8 cellular contexts compared by ENCODE assay signal in the genomic region with DNA sequence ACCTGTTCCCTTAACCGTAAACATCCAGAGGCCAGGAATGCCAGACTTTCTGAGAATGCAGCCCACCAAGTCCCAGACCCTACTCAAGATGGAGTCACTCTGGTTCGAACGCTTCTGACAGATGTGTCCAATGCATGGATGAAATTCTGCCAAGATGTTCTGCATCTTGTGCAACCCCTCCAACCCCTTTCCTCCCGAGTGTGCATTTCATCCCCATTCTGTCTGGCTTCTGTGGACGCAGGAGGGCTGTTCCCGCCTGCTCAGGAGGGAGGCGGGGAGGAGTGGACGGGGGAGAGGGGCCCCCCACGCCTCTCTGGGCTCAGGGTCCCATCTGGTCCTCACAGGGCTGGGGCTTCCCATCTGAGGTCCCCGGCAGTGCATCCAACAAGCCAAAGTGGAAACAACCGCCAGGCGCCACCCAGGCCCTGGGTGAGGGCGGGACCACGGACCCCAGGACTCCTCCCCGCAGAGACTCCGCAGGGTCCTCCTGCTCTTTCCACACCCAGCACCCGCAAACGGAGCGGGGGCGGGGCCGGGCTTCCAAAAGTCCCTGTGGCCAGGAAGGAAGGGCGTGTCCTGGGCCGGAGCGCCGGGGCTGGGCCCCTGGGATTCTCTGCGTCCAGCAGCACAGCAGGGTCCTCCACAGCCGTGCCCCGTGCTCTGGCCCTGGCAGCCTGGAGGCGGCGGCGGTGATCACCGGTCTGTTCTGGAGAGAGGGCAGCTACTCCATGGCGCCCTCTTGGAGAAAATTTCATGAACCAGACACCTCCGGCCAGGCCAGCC. TPM values are rescaled to one million over a fixed set of nuclear protein-coding genes. Genes with fewer than 3 reads are reported as not detected.
DNase-seq lines count a peak whose midpoint lies in the region; ATAC-seq, FAIRE-seq and TF ChIP-seq lines count a peak whose summit lies in the region.

No MANE protein-coding gene starts in this region.

- H3K4me2 ChIP-seq in DOHH2 (ENCODE audit: low read length): peak overlapping the region; percentile 64

- H3K9me3 ChIP-seq in DOHH2 (ENCODE audit: control insufficient read depth, insufficient read depth, low read length) (no peaks in the 10 kb centered on the region), cardiac muscle cell (ENCODE audit: low read depth) (no peaks in the 10 kb centered on the region), prostate gland (no peaks in the 10 kb centered on the region)

- no peaks in the 10 kb centered on the region for H4K20me1 ChIP-seq in DOHH2 (ENCODE audit: control insufficient read depth, insufficient read depth, low read depth, low read length)

- TF ChIP-seq POLR2A in prostate gland (IDR thresholded peaks at IDR 0.05): no peak

- DNase-seq in RCC 7860 (ENCODE audit: low spot score) (peak; percentile 27), cardiac muscle cell (ENCODE audit: low read depth in 1 of 2, low spot score in 1 of 2) (peak; percentile 69 to 85), prostate gland (ENCODE audit: low spot score) (no peak), NCI-H128 (lab: John Stamatoyannopoulos, UW; ENCODE audit: unreplicated experiment) (no peak)
- DNase-seq in activated naive CD4-positive, alpha-beta T cell treated with anti-CD3 and anti-CD28 coated beads, Interleukin-2, amount 50 U/mL, for 16 hours: peak; percentile 62

- peak; percentile 56 for TF ChIP-seq CTCF in DOHH2 (IDR thresholded peaks at IDR 0.05; ENCODE audit: low read depth, low read length, poor library complexity, severe bottlenecking)
- TF ChIP-seq CTCF in cardiac muscle cell (IDR thresholded peaks at IDR 0.05; ENCODE audit: low read depth, low read length): peak; percentile 58
- TF ChIP-seq CTCF in prostate gland (IDR thresholded peaks at IDR 0.05): no peak

- H3K9me2 ChIP-seq in DOHH2 (replicated peaks; ENCODE audit: control insufficient read depth, low read length): no peaks in the 10 kb centered on the region

- peaks cover 6% of the 10 kb centered on the region for H3K36me3 ChIP-seq in DOHH2 (ENCODE audit: control insufficient read depth, low read length)
- H3K36me3 ChIP-seq in cardiac muscle cell: peaks cover 18% of the 10 kb centered on the region
- peaks cover 1 to 3% of the 10 kb centered on the region in 2 donors for H3K36me3 ChIP-seq in prostate gland

- H3K27me3 ChIP-seq in DOHH2 (ENCODE audit: control insufficient read depth, low read length): peaks cover 20% of the 10 kb centered on the region
- no peaks in the 10 kb centered on the region for H3K27me3 ChIP-seq in cardiac muscle cell
- no peaks in the 10 kb centered on the region for H3K27me3 ChIP-seq in prostate gland (replicated peaks; ENCODE audit: insufficient read depth)

- H3K4me1 ChIP-seq in DOHH2 (ENCODE audit: control insufficient read depth, low read length) (peaks cover 14% of the 10 kb centered on the region), cardiac muscle cell (ENCODE audit: low read depth) (no peaks in the 10 kb centered on the region), prostate gland (replicated peaks) (peaks cover 14% of the 10 kb centered on the region)

- H3K4me3 ChIP-seq in DOHH2 (ENCODE audit: low read length) (peak overlapping the region; percentile 41), cardiac muscle cell (peak overlapping the region; percentile 13), prostate gland (peak overlapping the region; percentile 17)

- H3K27ac ChIP-seq in DOHH2 (ENCODE audit: low read depth, low read length) (no peak overlapping the region), cardiac muscle cell (no peak overlapping the region), prostate gland (peak overlapping the region; percentile 25 to 43)

- ATAC-seq in HG02981 (IDR thresholded peaks at IDR 0.05; ENCODE audit: unreplicated experiment) (peak; percentile 65), HG02759 (IDR thresholded peaks at IDR 0.05; ENCODE audit: unreplicated experiment) (no peak)

- no peaks in the 10 kb centered on the region for H3F3A ChIP-seq in DOHH2 (ENCODE audit: control insufficient read depth, insufficient read depth)

- 10% methylated on average over 22 of the region's 34 CpGs for WGBS in prostate gland

- intact Hi-C loops in prostate gland (cut with DNase I): no loop called here

- no peak for FAIRE-seq in RCC 7860 (lab: Jason Lieb, UNC)

- no peaks in the 10 kb centered on the region for H3K79me2 ChIP-seq in DOHH2 (ENCODE audit: control insufficient read depth, low read length)

RNA-seq across cellular contexts. Expression of a gene that starts 27.7 kb away (rescaled TPM):
- total RNA-seq in cardiac muscle cell (63.0 and 89.8 TPM in 2 replicates), prostate gland (10 to 100 TPM; 78.3 to 92.2 TPM)
- polyA plus RNA-seq in cardiac muscle cell: 95.9 and 121 TPM in 2 replicates

RNA-seq across cellular contexts. Expression of a gene that starts 27.9 kb away (rescaled TPM):
- total RNA-seq in cardiac muscle cell: 204 and 218 TPM in 2 replicates
- 240 and 253 TPM in 2 replicates for polyA plus RNA-seq in cardiac muscle cell
- total RNA-seq in prostate gland: 100 to 1,000 TPM; 216 to 244 TPM

RNA-seq across cellular contexts. Expression of a gene that starts 44.0 kb away (rescaled TPM):
- total RNA-seq in cardiac muscle cell (47.8 and 79.4 TPM in 2 replicates), prostate gland (10 to 100 TPM; 46.9 to 75.7 TPM)
- 78.7 and 86.4 TPM in 2 replicates for polyA plus RNA-seq in cardiac muscle cell

Comparison
In these comparisons a context has a peak if more than half of its experiments do, and no peak if none do; other contexts are left out.
1. H3K27ac ChIP-seq: peak in prostate gland (2 of 2); none in DOHH2 (single experiment) and cardiac muscle cell (single experiment).
2. CTCF ChIP-seq: peak in DOHH2 (single experiment) and cardiac muscle cell (single experiment); none in prostate gland (0 of 4).
3. DNase-seq: peak in RCC 7860 (single experiment), activated naive CD4-positive, alpha-beta T cell treated with anti-CD3 and anti-CD28 coated beads, Interleukin-2, amount 50 U/mL, for 16 hours (single experiment) and cardiac muscle cell (2 of 2); none in prostate gland (single experiment) and NCI-H128 (single experiment).
4. Peak in every context shown above with its lines, with median percentiles within 50 percentile points of each other: H3K4me3 ChIP-seq.